14 cellular contexts compared by ENCODE assay signal in genomic region chr9:93057024-93057702, GRCh38. TPM values are rescaled to one million over a fixed set of nuclear protein-coding genes. Genes with fewer than 3 reads are reported as not detected.
DNase-seq lines count a peak whose midpoint lies in the region; ATAC-seq and TF ChIP-seq lines count a peak whose summit lies in the region.
"Had no signal": no experiment of that assay in that cellular context is flagged by ENCODE, and none has a peak within 500 bp of the region (broad histone marks: within the 10 kb centered on the region; RNA-seq: fewer than 3 reads in every experiment).

No MANE protein-coding gene starts in this region.

- peaks cover 26% of the 10 kb centered on the region for H3K36me3 Mint-ChIP-seq in CD4-positive, alpha-beta T cell (ENCODE audit: low read depth)
- H3K36me3 Mint-ChIP-seq in T-helper 17 cell (ENCODE audit: low read depth): no peaks in the 10 kb centered on the region

- no peak for DNase-seq in CD4-positive, alpha-beta T cell
- no peak for DNase-seq in T-helper 17 cell
- peak; percentile 58 for DNase-seq in left kidney (ENCODE audit: low read depth, low spot score)
- no peak for DNase-seq in A172 (ENCODE audit: low spot score)
- DNase-seq: amygdala, GOT3, islet precursor cell, NCI-H1092 treated with DMSO at 0.1 percent for 48 hours, thyroid gland, WERI-Rb-1 had no signal

- H3K9me3 Mint-ChIP-seq in CD4-positive, alpha-beta T cell: no peaks in the 10 kb centered on the region

- ATAC-seq in CD4-positive, alpha-beta T cell (ENCODE audit: poor library complexity): no peak
- no peak for ATAC-seq in T-helper 17 cell
- no peak for ATAC-seq in HG03469 (IDR thresholded peaks at IDR 0.05; ENCODE audit: unreplicated experiment)
- ATAC-seq in GM19452 (IDR thresholded peaks at IDR 0.05; ENCODE audit: unreplicated experiment): no peak

- no peaks in the 10 kb centered on the region for H3K9me3 ChIP-seq in BLaER1
- no peaks in the 10 kb centered on the region for H3K9me3 ChIP-seq in CD4-positive, alpha-beta T cell (ENCODE audit: control insufficient read depth, low read length)
- H3K9me3 ChIP-seq in T-helper 17 cell (ENCODE audit: control insufficient read depth, low read length, poor library complexity, severe bottlenecking): no peaks in the 10 kb centered on the region
- H3K9me3 ChIP-seq: thyroid gland had no signal

- peak overlapping the region; percentile 99 for H3K4me2 ChIP-seq in BLaER1

- intact Hi-C loops in CD4-positive, alpha-beta T cell (cut with DNase I, micrococcal nuclease): loop anchor here in 1 of 2 experiments (2.0 kb wide), 1 partner anchor 26 kb away; no protein-coding TSS in a partner anchor

- no peaks in the 10 kb centered on the region for H3K27me3 ChIP-seq in BLaER1
- H3K27me3 ChIP-seq in CD4-positive, alpha-beta T cell (ENCODE audit: control insufficient read depth, insufficient read depth, low read length): no peaks in the 10 kb centered on the region
- H3K27me3 ChIP-seq: thyroid gland had no signal

- no peak overlapping the region for H3K4me3 ChIP-seq in BLaER1
- H3K4me3 ChIP-seq: SK-N-MC had no signal

- H3K27ac ChIP-seq in BLaER1: peak overlapping the region; percentile 78
- peak overlapping the region; percentile 90 for H3K27ac ChIP-seq in CD4-positive, alpha-beta T cell (ENCODE audit: low read depth, low read length)
- H3K27ac ChIP-seq: SK-N-MC, WERI-Rb-1 had no signal

- H3K27ac Mint-ChIP-seq in CD4-positive, alpha-beta T cell: peak overlapping the region; percentile 96
- peak overlapping the region; percentile 59 for H3K27ac Mint-ChIP-seq in T-helper 17 cell

- no peaks in the 10 kb centered on the region for H4K20me1 ChIP-seq in BLaER1

- no peaks in the 10 kb centered on the region for H3K36me3 ChIP-seq in BLaER1
- H3K36me3 ChIP-seq: thyroid gland, WERI-Rb-1 had no signal

- CTCF ChIA-PET in CD4-positive, alpha-beta T cell (lab: Charles Lee): interaction anchor here (1.3 to 2.2 kb wide), 3 partner anchors 20 to 103 kb away, joined by 3 to 8 read pairs (median 3); no protein-coding TSS in a partner anchor

- H3K4me3 Mint-ChIP-seq in CD4-positive, alpha-beta T cell: peak overlapping the region; percentile 91
- H3K4me3 Mint-ChIP-seq in T-helper 17 cell: peak overlapping the region; percentile 83

- H3K27me3 Mint-ChIP-seq in CD4-positive, alpha-beta T cell: no peaks in the 10 kb centered on the region
- no peaks in the 10 kb centered on the region for H3K27me3 Mint-ChIP-seq in T-helper 17 cell

- H3K9ac ChIP-seq in BLaER1: peak overlapping the region; percentile 38; the same call in 1 of the 2 replicates

- H3K4me1 ChIP-seq in BLaER1: peaks cover 88% of the 10 kb centered on the region

- POLR2A ChIA-PET in CD4-positive, alpha-beta T cell (lab: Charles Lee): interaction anchor here (0.6 to 2.4 kb wide), 2 partner anchors 12 to 29 kb away, joined by 3 to 15 read pairs; no protein-coding TSS in a partner anchor

- H3K4me1 Mint-ChIP-seq in CD4-positive, alpha-beta T cell (ENCODE audit: low read depth): peaks cover 61% of the 10 kb centered on the region
- peaks cover 43% of the 10 kb centered on the region for H3K4me1 Mint-ChIP-seq in T-helper 17 cell

- no peak for TF ChIP-seq CTCF in CD4-positive, alpha-beta T cell (IDR thresholded peaks at IDR 0.05)

RNA-seq across cellular contexts. Expression of gene SUSD3, which starts 1.3 kb away (rescaled TPM):
- 10 to 100 TPM; 33.9 to 35.6 TPM for total RNA-seq in CD4-positive, alpha-beta T cell
- total RNA-seq in T-helper 17 cell: 10 to 100 TPM; 47.2 to 62.3 TPM
- not detected in 2 replicates for total RNA-seq in A172 (2014; rRNA removed; shearing (Covaris generic))

RNA-seq across cellular contexts. Expression of gene CARD19, which starts 38.9 kb away (rescaled TPM):
- 10 to 100 TPM; 38.8 to 39.2 TPM for total RNA-seq in CD4-positive, alpha-beta T cell
- total RNA-seq in T-helper 17 cell: 10 to 100 TPM; 45.2 to 54.4 TPM
- 51.7 and 74.8 TPM in 2 replicates for total RNA-seq in A172 (2014; rRNA removed; shearing (Covaris generic))

Comparison
In these comparisons a context has a peak if more than half of its experiments do, and no peak if none do; other contexts are left out.
1. RNA of gene SUSD3, which starts 1.3 kb away (total RNA-seq): 47.2 to 62.3 TPM in T-helper 17 cell and 33.9 to 35.6 TPM in CD4-positive, alpha-beta T cell; not detected in A172; every median in the first group is over 10 times any median in the second.